1 cellular context compared by ENCODE assay signal in genomic region chr6:83065511-83066192, GRCh38.
TF ChIP-seq lines count a peak whose summit lies in the region.

Gene UBE3D (minus strand): TSS chr6:83065841. CDS start chr6:83065718, 123 bp downstream.

TF ChIP-seq in K562, 482 proteins besides CTCF, POLR2A, EP300 and RAD21 (continued from another document and continues in another):
- TF ChIP-seq CHD7 (IDR thresholded peaks at IDR 0.05; ENCODE audit: low read depth, low read length) (no peak), MCM7 (IDR thresholded peaks at IDR 0.05) (no peak), ZNF282 (CRISPR knock-in tag; IDR thresholded peaks at IDR 0.05) (no peak), TRIM24 (IDR thresholded peaks at IDR 0.05) (no peak), TAF7 (tag; IDR thresholded peaks at IDR 0.05) (peak; percentile 16; the same call in 1 of the 2 replicates), ZFP36 (IDR thresholded peaks at IDR 0.05; ENCODE audit: low read depth, low read length, partially characterized antibody) (no peak), RBM14 (IDR thresholded peaks at IDR 0.05; ENCODE audit: borderline replicate concordance, insufficient read depth, low read depth, low read length) (no peak), TARDBP (IDR thresholded peaks at IDR 0.05) (no peak), SRSF3 (IDR thresholded peaks at IDR 0.05; ENCODE audit: insufficient read depth, low read length) (no peak), RBM17 (IDR thresholded peaks at IDR 0.05; ENCODE audit: borderline replicate concordance, low read depth, low read length) (no peak), PRMT5 (CRISPR knock-in tag; IDR thresholded peaks at IDR 0.05) (no peak), TBL1XR1 (IDR thresholded peaks at IDR 0.05; ENCODE audit: low read length in 2 of 2) (no peak), COPS2 (conservative IDR thresholded peaks at IDR 0.05) (no peak), TAF9B (IDR thresholded peaks at IDR 0.05; ENCODE audit: partially characterized antibody) (no peak), CCNT2 (IDR thresholded peaks at IDR 0.05; ENCODE audit: borderline replicate concordance, extremely low read depth, insufficient read length, low read depth, low read length) (peak; percentile 76), CBX3 (IDR thresholded peaks at IDR 0.05; ENCODE audit: borderline replicate concordance in 1 of 2, low read length in 2 of 2) (0 out of 3 replicates have a peak, but pooled peaks of 1 of the 2 experiments have one; percentile 18), HIVEP1 (CRISPR knock-in tag; IDR thresholded peaks at IDR 0.05) (0 out of 2 replicates have a peak, but pooled peaks have one; percentile 56), HBP1 (CRISPR knock-in tag; IDR thresholded peaks at IDR 0.05) (0 out of 2 replicates have a peak, but pooled peaks have one; percentile 43), ZNF224 (CRISPR knock-in tag; IDR thresholded peaks at IDR 0.05) (no peak), MAZ (CRISPR knock-in tag; conservative IDR thresholded peaks at IDR 0.05 in 1 of 2, IDR thresholded peaks at IDR 0.05 in 1 of 2) (peak; percentile 64 to 83), ZNF512 (tag; IDR thresholded peaks at IDR 0.05) (no peak), TAF1 (IDR thresholded peaks at IDR 0.05; ENCODE audit: control insufficient read depth, extremely low read depth, insufficient read depth, low read length, severe bottlenecking) (peak; percentile 50), KAT8 (IDR thresholded peaks at IDR 0.05; ENCODE audit: low read depth) (no peak), HNRNPL (IDR thresholded peaks at IDR 0.05; ENCODE audit: low read depth, low read length) (no peak), KDM4B (IDR thresholded peaks at IDR 0.05; ENCODE audit: borderline replicate concordance in 2 of 2, low read depth in 1 of 2) (no peak), ATF7 (IDR thresholded peaks at IDR 0.05) (peak; percentile 64), NR2C2 (CRISPR knock-in tag; IDR thresholded peaks at IDR 0.05) (peak; percentile 47; the same call in 1 of the 2 replicates), NR2C2 (tag; IDR thresholded peaks at IDR 0.05) (peak; percentile 86), ZNF561 (CRISPR knock-in tag; conservative IDR thresholded peaks at IDR 0.05) (no peak), THAP12 (CRISPR knock-in tag; IDR thresholded peaks at IDR 0.05) (0 out of 2 replicates have a peak, but pooled peaks have one; percentile 7), HDAC2 (IDR thresholded peaks at IDR 0.05) (no peak), KDM1A (IDR thresholded peaks at IDR 0.05) (no peak), PRPF4 (IDR thresholded peaks at IDR 0.05; ENCODE audit: insufficient read depth, low read depth, low read length, poor library complexity, severe bottlenecking) (no peak), ZNF121 (CRISPR knock-in tag; conservative IDR thresholded peaks at IDR 0.05) (no peak), PATZ1 (CRISPR knock-in tag; IDR thresholded peaks at IDR 0.05; ENCODE audit: borderline replicate concordance) (no peak), PHF20 (IDR thresholded peaks at IDR 0.05; ENCODE audit: partially characterized antibody) (no peak)
- TF ChIP-seq, protein P1, sequence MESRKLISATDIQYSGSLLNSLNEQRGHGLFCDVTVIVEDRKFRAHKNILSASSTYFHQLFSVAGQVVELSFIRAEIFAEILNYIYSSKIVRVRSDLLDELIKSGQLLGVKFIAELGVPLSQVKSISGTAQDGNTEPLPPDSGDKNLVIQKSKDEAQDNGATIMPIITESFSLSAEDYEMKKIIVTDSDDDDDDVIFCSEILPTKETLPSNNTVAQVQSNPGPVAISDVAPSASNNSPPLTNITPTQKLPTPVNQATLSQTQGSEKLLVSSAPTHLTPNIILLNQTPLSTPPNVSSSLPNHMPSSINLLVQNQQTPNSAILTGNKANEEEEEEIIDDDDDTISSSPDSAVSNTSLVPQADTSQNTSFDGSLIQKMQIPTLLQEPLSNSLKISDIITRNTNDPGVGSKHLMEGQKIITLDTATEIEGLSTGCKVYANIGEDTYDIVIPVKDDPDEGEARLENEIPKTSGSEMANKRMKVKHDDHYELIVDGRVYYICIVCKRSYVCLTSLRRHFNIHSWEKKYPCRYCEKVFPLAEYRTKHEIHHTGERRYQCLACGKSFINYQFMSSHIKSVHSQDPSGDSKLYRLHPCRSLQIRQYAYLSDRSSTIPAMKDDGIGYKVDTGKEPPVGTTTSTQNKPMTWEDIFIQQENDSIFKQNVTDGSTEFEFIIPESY (CRISPR knock-in tag; IDR thresholded peaks at IDR 0.05): peak; percentile 69
- TF ChIP-seq, protein P2, sequence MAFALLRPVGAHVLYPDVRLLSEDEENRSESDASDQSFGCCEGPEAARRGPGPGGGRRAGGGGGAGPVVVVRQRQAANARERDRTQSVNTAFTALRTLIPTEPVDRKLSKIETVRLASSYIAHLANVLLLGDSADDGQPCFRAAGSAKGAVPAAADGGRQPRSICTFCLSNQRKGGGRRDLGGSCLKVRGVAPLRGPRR (CRISPR knock-in tag; IDR thresholded peaks at IDR 0.05): no peak
